In genomic region chr6:13175759-13176158, GRCh38 we compare ENCODE assay signal across 22 cellular contexts.
"Had no signal": no experiment of that assay in that cellular context is flagged by ENCODE, and none has a peak within 500 bp of the region (broad histone marks: within the 10 kb centered on the region; RNA-seq: fewer than 3 reads in every experiment).

No MANE protein-coding gene starts in this region.

- H3K36me3 Mint-ChIP-seq: activated naive CD4-positive, alpha-beta T cell treated with anti-CD3 and anti-CD28 coated beads, Interleukin-2, amount 50 U/mL, for 72 hours had no signal

- H3K27ac ChIP-seq: adrenal gland, esophagus muscularis mucosa, gastroesophageal sphincter, heart right ventricle, tibial artery, uterus had no signal

- H3K4me3 ChIP-seq: adrenal gland, esophagus muscularis mucosa, gastroesophageal sphincter, heart right ventricle, lung, tibial artery, uterus had no signal

- H3K9me3 ChIP-seq: adrenal gland, esophagus muscularis mucosa, gastroesophageal sphincter, heart right ventricle, tibial artery, uterus had no signal

- H3K4me1 ChIP-seq: adrenal gland, esophagus muscularis mucosa, gastroesophageal sphincter, uterus had no signal

- H3K36me3 ChIP-seq: adrenal gland, esophagus muscularis mucosa, gastroesophageal sphincter, heart right ventricle, tibial artery, uterus had no signal

- H3K27ac Mint-ChIP-seq: activated naive CD4-positive, alpha-beta T cell treated with anti-CD3 and anti-CD28 coated beads, Interleukin-2, amount 50 U/mL, for 72 hours; nephron; progenitor cell of endocrine pancreas had no signal

- H3K9me3 Mint-ChIP-seq: activated naive CD4-positive, alpha-beta T cell treated with anti-CD3 and anti-CD28 coated beads, Interleukin-2, amount 50 U/mL, for 72 hours; nephron had no signal

- H3K27me3 ChIP-seq: adrenal gland, esophagus muscularis mucosa, heart right ventricle, tibial artery, uterus had no signal

- H3K4me3 Mint-ChIP-seq: nephron had no signal

- DNase-seq: activated CD4-positive, alpha-beta T cell treated with anti-CD3 and anti-CD28 coated beads, Interleukin-2, amount 50 U/mL, for 48 hours; activated gamma-delta T cell; adrenal gland; cerebellar nuclear complex; cortex of kidney; effector CD4-positive, alpha-beta T cell; heart right ventricle; midbrain; occipital lobe; stimulated activated CD4-positive, alpha-beta T cell treated with anti-CD3 and anti-CD28 coated beads, Interleukin-12 subunit alpha, Interleukin-12 subunit beta, amount 100 ng/mL, for 4 hours; stimulated activated CD4-positive, alpha-beta T cell treated with anti-CD3 and anti-CD28 coated beads, Interleukin-1b, Interleukin-23, amount 100 ng/mL, for 48 hours; stimulated activated CD8-positive, alpha-beta memory T cell treated with anti-CD3 and anti-CD28 coated beads, Interleukin-4, amount 100 ng/mL, for 48 hours; stimulated activated naive CD4-positive, alpha-beta T cell treated with Interleukin-2 at 50 U/mL for 16 hours; T1000; tibial artery; uterus had no signal

- H3K4me1 Mint-ChIP-seq: nephron had no signal
